ENCODE assay signal across 8 cellular contexts in the genomic region with DNA sequence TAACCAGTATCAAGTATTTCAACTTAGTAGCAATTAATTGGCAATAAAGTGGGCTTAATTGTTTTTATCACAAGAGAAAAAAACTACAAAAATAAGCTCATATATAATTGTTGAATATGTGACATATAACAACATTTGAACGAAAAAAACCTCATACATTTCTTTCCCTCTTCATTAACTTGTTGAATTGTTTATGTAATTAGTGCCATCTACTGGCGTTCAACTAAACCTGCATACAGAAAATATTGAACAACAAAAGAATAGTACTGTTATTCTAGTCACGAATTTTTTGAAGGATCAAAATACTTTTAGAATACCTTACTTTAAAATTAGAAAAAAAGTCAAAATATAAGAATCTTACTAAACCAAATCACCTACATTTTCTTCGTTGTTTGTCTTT.
A peak's percentile ranks its signal among the peaks of the same experiment; 100 is the strongest.
DNase-seq lines count a peak whose midpoint lies in the region; ATAC-seq and TF ChIP-seq lines count a peak whose summit lies in the region.

No MANE protein-coding gene starts in this region.

- H3K9ac ChIP-seq in mesendoderm (ENCODE audit: low read length) = no peak overlapping the region

- H3K56ac ChIP-seq in mesendoderm (ENCODE audit: low read length) = no peak overlapping the region

- POLR2A ChIA-PET in MCF 10A (lab: Yijun Ruan, JAX) = interaction anchor here (0.6 to 1.0 kb wide), 3 partner anchors 445 to 621 kb away, joined by 3 to 5 read pairs (median 3); no protein-coding TSS in a partner anchor

- DNase-seq in NCI-H1694 treated with DMSO at 0.1 percent for 48 hours (lab: John Stamatoyannopoulos, UW) = peak; percentile 28
- no peak for DNase-seq in NCI-H1694 (lab: John Stamatoyannopoulos, UW)
- peak; percentile 25 for DNase-seq in NCI-H1417 treated with DMSO at 0.1 percent for 48 hours (lab: John Stamatoyannopoulos, UW)
- peak; percentile 42 for DNase-seq in MCF 10A (ENCODE audit: unreplicated experiment)
- DNase-seq in mesendoderm = peak; percentile 11

- TF ChIP-seq CTCF in MCF 10A (IDR thresholded peaks at IDR 0.05; ENCODE audit: unreplicated experiment) = peak; percentile 42

- H3K4me3 Mint-ChIP-seq in MCF 10A (ENCODE audit: unreplicated experiment) = no peak overlapping the region

- no peak overlapping the region for H2BK120ac ChIP-seq in mesendoderm (ENCODE audit: low read depth, low read length)

- no peak overlapping the region for H3K4me2 ChIP-seq in mesendoderm (ENCODE audit: low read length)

- no peaks in the 10 kb centered on the region for H3K79me2 ChIP-seq in mesendoderm (ENCODE audit: control insufficient read depth, insufficient read depth, low read length)

- no CpG with 5 or more reads among the region's 4 CpGs for WGBS in mesendoderm (ENCODE audit: extremely low coverage, insufficient coverage, low lambda C conversion rate)

- H3K27me3 ChIP-seq in mesendoderm (ENCODE audit: insufficient read depth, low read length, poor library complexity) = no peaks in the 10 kb centered on the region

- H4K5ac ChIP-seq in mesendoderm (ENCODE audit: low read length) = no peak overlapping the region

- no peak for ATAC-seq in GM18511 (IDR thresholded peaks at IDR 0.05; ENCODE audit: unreplicated experiment)
- ATAC-seq in HG03025 (IDR thresholded peaks at IDR 0.05; ENCODE audit: low FRiP score, unreplicated experiment) = no peak
- no peak for ATAC-seq in GM19455 (IDR thresholded peaks at IDR 0.05; ENCODE audit: unreplicated experiment)

- no peaks in the 10 kb centered on the region for H3K79me1 ChIP-seq in mesendoderm (ENCODE audit: low read length)

- no peak overlapping the region for H4K8ac ChIP-seq in mesendoderm (ENCODE audit: low read depth, low read length)

- H3K4me3 ChIP-seq in mesendoderm (ENCODE audit: low read length) = no peak overlapping the region

- intact Hi-C loops in MCF 10A (cut with micrococcal nuclease) = loop anchor here (1.0 kb wide), 4 partner anchors 234 to 621 kb away; no protein-coding TSS in a partner anchor

- H3K27me3 Mint-ChIP-seq in MCF 10A (ENCODE audit: insufficient read depth, unreplicated experiment) = peaks cover 39% of the 10 kb centered on the region

- no peak overlapping the region for H3K4ac ChIP-seq in mesendoderm (ENCODE audit: low read depth, low read length)

- no peaks in the 10 kb centered on the region for H3K9me3 Mint-ChIP-seq in MCF 10A (ENCODE audit: unreplicated experiment)

- no peak overlapping the region for H2AK5ac ChIP-seq in mesendoderm (ENCODE audit: low read length)

- H2BK5ac ChIP-seq in mesendoderm (ENCODE audit: low read length) = no peak overlapping the region

- H3K36me3 ChIP-seq in mesendoderm (ENCODE audit: control insufficient read depth, insufficient read depth, low read length) = no peaks in the 10 kb centered on the region

- H3K4me1 Mint-ChIP-seq in MCF 10A (ENCODE audit: insufficient read depth, unreplicated experiment) = no peaks in the 10 kb centered on the region

- H3K18ac ChIP-seq in mesendoderm (ENCODE audit: low read length) = no peak overlapping the region

- no peaks in the 10 kb centered on the region for H3K4me1 ChIP-seq in mesendoderm (ENCODE audit: control insufficient read depth, low read depth, low read length)

- BruUV-seq in MCF 10A (replicated peaks; lab: Mats Ljungman, UMichigan) = no TSS peak

- no peak overlapping the region for H2BK15ac ChIP-seq in mesendoderm (replicated peaks; ENCODE audit: low read depth)

- H3K36me3 Mint-ChIP-seq in MCF 10A (ENCODE audit: insufficient read depth, unreplicated experiment) = no peaks in the 10 kb centered on the region

- CTCF ChIA-PET in MCF 10A (lab: Yijun Ruan, JAX) = interaction anchor here (0.7 to 8.8 kb wide), 16 partner anchors 9 to 794 kb away, joined by 3 to 164 read pairs (median 4); no protein-coding TSS in a partner anchor

- H3K23ac ChIP-seq in mesendoderm (ENCODE audit: low read length) = no peak overlapping the region

- no peak overlapping the region for H3K27ac Mint-ChIP-seq in MCF 10A (ENCODE audit: low read depth, unreplicated experiment)

- H3K27ac ChIP-seq in mesendoderm (ENCODE audit: low read depth, low read length) = no peak overlapping the region
